In genomic region chr22:29912605-29913398, GRCh38 we compare ENCODE assay signal across 14 cellular contexts. TPM values are rescaled to one million over a fixed set of nuclear protein-coding genes. Genes with fewer than 3 reads are reported as not detected.
DNase-seq lines count a peak whose midpoint lies in the region; ATAC-seq and TF ChIP-seq lines count a peak whose summit lies in the region.
"Had no signal": no experiment of that assay in that cellular context is flagged by ENCODE, and none has a peak within 500 bp of the region (broad histone marks: within the 10 kb centered on the region; RNA-seq: fewer than 3 reads in every experiment).

No MANE protein-coding gene starts in this region.

- H3K27ac Mint-ChIP-seq in type B pancreatic cell = no peak overlapping the region
- H3K27ac Mint-ChIP-seq: activated CD8-positive, alpha-beta T cell treated with anti-CD3 and anti-CD28 coated beads for 36 hours had no signal

- H3K27me3 ChIP-seq in rectal smooth muscle tissue (ENCODE audit: control insufficient read depth, insufficient read depth, low read length) = no peaks in the 10 kb centered on the region
- no peaks in the 10 kb centered on the region for H3K27me3 ChIP-seq in tibial nerve
- H3K27me3 ChIP-seq: body of pancreas, SJCRH30, testis had no signal

- no peaks in the 10 kb centered on the region for H3K27me3 Mint-ChIP-seq in type B pancreatic cell
- H3K27me3 Mint-ChIP-seq: activated CD8-positive, alpha-beta T cell treated with anti-CD3 and anti-CD28 coated beads for 36 hours had no signal

- 68 to 72% methylated on average over 5 of the region's 5 CpGs for WGBS in tibial nerve, 2 donors

- H3K9me3 Mint-ChIP-seq in type B pancreatic cell = peaks cover 9% of the 10 kb centered on the region
- H3K9me3 Mint-ChIP-seq: activated CD8-positive, alpha-beta T cell treated with anti-CD3 and anti-CD28 coated beads for 36 hours had no signal

- peaks cover 3% of the 10 kb centered on the region for H3K36me3 Mint-ChIP-seq in type B pancreatic cell

- TF ChIP-seq CTCF in tibial nerve (IDR thresholded peaks at IDR 0.05) (no peak), type B pancreatic cell (conservative IDR thresholded peaks at IDR 0.05) (no peak)

- no peak for TF ChIP-seq POLR2A in tibial nerve (IDR thresholded peaks at IDR 0.05)

- no peak for TF ChIP-seq EP300 in tibial nerve (IDR thresholded peaks at IDR 0.05)

- ATAC-seq in HG03571 (IDR thresholded peaks at IDR 0.05; ENCODE audit: unreplicated experiment) = no peak
- no peak for ATAC-seq in HG03135 (IDR thresholded peaks at IDR 0.05; ENCODE audit: unreplicated experiment)
- ATAC-seq: activated CD8-positive, alpha-beta T cell treated with anti-CD3 and anti-CD28 coated beads for 36 hours; body of pancreas had no signal

- peaks cover 41% of the 10 kb centered on the region for H3K4me1 Mint-ChIP-seq in type B pancreatic cell (ENCODE audit: unreplicated experiment)

- H3K36me3 ChIP-seq in rectal smooth muscle tissue (ENCODE audit: control insufficient read depth, insufficient read depth, low read length) = no peaks in the 10 kb centered on the region
- H3K36me3 ChIP-seq in tibial nerve = no peaks in the 10 kb centered on the region
- H3K36me3 ChIP-seq: SJCRH30 had no signal

- H3K4me3 Mint-ChIP-seq in type B pancreatic cell = no peak overlapping the region
- H3K4me3 Mint-ChIP-seq: activated CD8-positive, alpha-beta T cell treated with anti-CD3 and anti-CD28 coated beads for 36 hours had no signal

- H3K4me3 ChIP-seq in rectal smooth muscle tissue (ENCODE audit: low read length) (no peak overlapping the region), tibial nerve (no peak overlapping the region)
- H3K4me3 ChIP-seq: body of pancreas, SJCRH30, testis had no signal

- DNase-seq in EH (ENCODE audit: low read depth) (peak; percentile 85), RPMI8226 (peak; percentile 3), fibroblast of the conjunctiva (ENCODE audit: low read depth) (peak; percentile 75), tibial nerve (ENCODE audit: low spot score in 2 of 2) (no peak), type B pancreatic cell (ENCODE audit: extremely low spot score, unreplicated experiment) (no peak)
- DNase-seq: activated CD8-positive, alpha-beta T cell treated with anti-CD3 and anti-CD28 coated beads for 36 hours; body of pancreas; DMS79; NCI-H146; testis had no signal

- H3K27ac ChIP-seq in rectal smooth muscle tissue (ENCODE audit: low read depth, low read length) (peak overlapping the region; percentile 30), tibial nerve (peak overlapping the region in 1 of 4 donors; percentile 76)
- H3K27ac ChIP-seq: body of pancreas, SJCRH30, testis had no signal

- no peaks in the 10 kb centered on the region for H3K9me3 ChIP-seq in tibial nerve
- H3K9me3 ChIP-seq: body of pancreas, SJCRH30, testis had no signal

- H3K4me1 ChIP-seq in rectal smooth muscle tissue (ENCODE audit: control insufficient read depth, insufficient read depth, low read length) (peaks cover 46% of the 10 kb centered on the region), tibial nerve (peaks cover 0 to 58% (median 29%) of the 10 kb centered on the region in 4 donors)

- no peak overlapping the region for H3K9ac ChIP-seq in rectal smooth muscle tissue (ENCODE audit: low read length)

RNA-seq across cellular contexts. Expression of gene MTMR3, which starts 29.8 kb away (rescaled TPM):
- 10 to 100 TPM; 56.1 to 91.2 (median 74.5) TPM for total RNA-seq in tibial nerve
- total RNA-seq in type B pancreatic cell (ENCODE audit: low replicate concordance) = 50.2 and 54.3 TPM in 2 replicates

Comparison
In these comparisons a context has a peak if more than half of its experiments do, and no peak if none do; other contexts are left out.
1. DNase-seq: peak in EH (single experiment), RPMI8226 (single experiment) and fibroblast of the conjunctiva (single experiment); none in tibial nerve (0 of 2) and type B pancreatic cell (single experiment).